8 cellular contexts compared by ENCODE assay signal in the genomic region with DNA sequence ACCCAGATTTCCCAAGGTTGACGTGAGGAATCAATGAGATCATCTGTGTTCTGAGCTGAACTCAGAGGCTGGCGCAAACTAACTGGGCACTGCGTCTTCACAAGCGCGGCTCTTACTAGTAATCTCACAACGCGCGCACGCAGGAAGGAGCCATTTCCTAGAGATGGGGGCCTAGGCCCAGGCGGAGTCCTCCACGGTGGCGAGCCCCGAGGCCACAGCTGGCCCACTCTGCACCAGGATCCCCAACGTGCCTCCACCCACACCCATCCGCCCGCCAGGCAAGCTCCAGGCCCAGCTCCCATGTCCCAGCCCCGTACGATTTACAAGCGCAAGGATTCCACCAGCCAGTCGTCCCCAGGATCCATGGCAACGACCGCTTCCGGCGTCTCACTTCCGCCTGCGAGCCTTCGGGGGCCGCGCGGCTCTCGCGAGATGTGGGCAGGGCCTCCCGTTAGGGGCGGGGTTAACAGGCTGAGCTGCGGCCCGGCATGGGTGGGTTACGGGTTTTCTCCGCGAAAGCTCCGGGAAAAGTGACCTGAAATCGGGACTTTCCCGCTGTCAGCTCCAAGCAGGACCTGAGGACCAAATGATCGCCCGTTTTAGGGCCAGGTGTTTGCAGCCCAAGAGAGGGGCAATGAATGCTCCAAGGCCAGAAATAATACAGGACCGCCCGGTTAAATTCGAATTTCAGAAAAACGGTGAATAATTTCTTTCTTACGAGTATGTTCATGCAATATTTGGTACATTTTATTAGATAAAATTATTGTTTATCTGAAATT. TPM values are rescaled to one million over a fixed set of nuclear protein-coding genes. Genes with fewer than 3 reads are reported as not detected.
DNase-seq lines count a peak whose midpoint lies in the region; ATAC-seq, FAIRE-seq and TF ChIP-seq lines count a peak whose summit lies in the region.

A gene (minus strand): TSS at position 374 of the 779 bp plus-strand sequence. CDS start 9 bp downstream, at position 365.

- peak within 1 kb of the TSS; percentile 87 to 90 for H3K4me3 ChIP-seq in right atrium auricular region
- H3K4me3 ChIP-seq in psoas muscle: peak within 1 kb of the TSS; percentile 83

- ATAC-seq in HG02870 (IDR thresholded peaks at IDR 0.05; ENCODE audit: unreplicated experiment) (peak; percentile 83), psoas muscle (peak; percentile 90 to 94 (median 92))

- H3K27ac ChIP-seq in right atrium auricular region (peak within 1 kb of the TSS; percentile 88 to 89), psoas muscle (peak within 1 kb of the TSS; percentile 85)

- H3K4me1 ChIP-seq in right atrium auricular region (peaks cover 0 to 60% of the 10 kb centered on the region in 2 donors), psoas muscle (peaks cover 26% of the 10 kb centered on the region)

- intact Hi-C loops in psoas muscle (cut with DNase I): loop anchor here (5.0 to 10.0 kb wide), 4 partner anchors 52 to 271 kb away; a partner anchor contains a TSS

- 0 to 1% (median 0%) methylated on average over 48 to 49 of the region's 49 CpGs for WGBS in psoas muscle, 3 donors

- H3K36me3 ChIP-seq in right atrium auricular region: peaks cover 18% of the 10 kb centered on the region
- peaks cover 0 to 42% of the 10 kb centered on the region in 2 donors for H3K36me3 ChIP-seq in psoas muscle (ENCODE audit: insufficient read depth in 1 of 2, low read depth in 1 of 2)

- DNase-seq in GM13976 (ENCODE audit: low spot score) (peak; percentile 97), NCI-H187 (lab: John Stamatoyannopoulos, UW) (peak; percentile 21 to 58), T-helper 2 cell (peak; percentile 94 to 97 (median 97)), anterior cingulate cortex (lab: John Stamatoyannopoulos, UW) (peak; percentile 71 to 99 (median 97)), right atrium auricular region (ENCODE audit: low spot score) (peak; percentile 97), psoas muscle (peak; percentile 97 to 98), urothelium cell line (ENCODE audit: low spot score) (peak; percentile 96)

- no peak for TF ChIP-seq CTCF in GM13976 (IDR thresholded peaks at IDR 0.05; ENCODE audit: borderline replicate concordance, control extremely low read depth, extremely low read depth, insufficient read depth, missing control alignments)
- TF ChIP-seq CTCF in right atrium auricular region (IDR thresholded peaks at IDR 0.05): no peak
- TF ChIP-seq CTCF in psoas muscle (IDR thresholded peaks at IDR 0.05): no peak

- in situ Hi-C loops in GM13976 (cut with MboI; ENCODE audit: low sequenced_read_pairs, unreplicated experiment): no loop called here

- H3K9me3 ChIP-seq in right atrium auricular region (no peaks in the 10 kb centered on the region), psoas muscle (no peaks in the 10 kb centered on the region)

- H3K27me3 ChIP-seq in right atrium auricular region (no peaks in the 10 kb centered on the region), psoas muscle (ENCODE audit: insufficient read depth in 3 of 3, low read length in 2 of 3) (no peaks in the 10 kb centered on the region)

- no peak for FAIRE-seq in urothelium cell line (lab: Jason Lieb, UNC)

RNA-seq across cellular contexts. Expression of the gene that starts here (rescaled TPM):
- 10 to 100 TPM in 1 of 2 donors, 1 to 10 TPM in 1; 5.3 to 12.0 TPM for total RNA-seq in right atrium auricular region
- total RNA-seq in psoas muscle: 10 to 100 TPM in 3 of 4 donors, 1 to 10 TPM in 1; 8.9 to 22.0 (median 12.1) TPM
- 10 to 100 TPM; 13.6 to 18.7 (median 17.0) TPM for polyA plus RNA-seq in psoas muscle

Comparison
In these comparisons a context has a peak if more than half of its experiments do, and no peak if none do; other contexts are left out.
1. Peak in every context shown above with its lines: DNase-seq, ATAC-seq, H3K4me3 ChIP-seq and H3K27ac ChIP-seq.
2. DNase-seq: peak in every context shown above with its lines; median percentile 98 in psoas muscle; 97 in GM13976; 97 in T-helper 2 cell; 97 in anterior cingulate cortex; 97 in right atrium auricular region; 96 in urothelium cell line; 40 in NCI-H187.